28 cellular contexts compared by ENCODE assay signal in the genomic region with DNA sequence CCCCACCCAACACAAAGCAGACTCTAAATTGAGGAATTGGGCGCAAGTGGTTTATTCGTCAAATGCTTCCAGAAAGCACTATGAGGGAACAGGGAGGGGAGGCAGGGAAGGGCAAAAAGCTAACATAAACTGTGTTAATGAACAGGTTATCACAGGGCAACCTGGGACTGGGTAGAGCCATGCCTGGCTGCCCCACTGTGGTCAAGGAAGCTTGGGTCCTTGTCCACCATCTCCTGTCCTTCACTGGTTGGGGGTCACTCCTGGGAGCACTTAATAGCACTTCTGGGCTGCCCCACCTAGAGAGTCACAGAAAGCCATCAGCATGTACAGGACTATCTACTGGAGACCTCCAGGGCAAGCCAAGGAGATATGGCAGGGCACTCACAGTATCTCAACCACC.
"Had no signal": no experiment of that assay in that cellular context is flagged by ENCODE, and none has a peak within 500 bp of the region (broad histone marks: within the 10 kb centered on the region; RNA-seq: fewer than 3 reads in every experiment).

No MANE protein-coding gene starts in this region.

- H3K4me1 Mint-ChIP-seq: stimulated activated naive B cell treated with anti-CD40 and anti-IgM and Interleukin-4, amounts not matched to agents 10 μg/mL and 1 μg/mL and 100 μg/mL, for 72 hours; stimulated activated naive CD8-positive, alpha-beta T cell treated with anti-CD3 and anti-CD28 coated beads, Interleukin-15, amount 100 ng/mL, for 72 hours had no signal

- H3K36me3 Mint-ChIP-seq: stimulated activated naive B cell treated with anti-CD40 and anti-IgM and Interleukin-4, amounts not matched to agents 10 μg/mL and 1 μg/mL and 100 μg/mL, for 72 hours; type B pancreatic cell had no signal

- H3K9me3 ChIP-seq: stomach, suprapubic skin, testis, thoracic aorta, thyroid gland, tibial artery, tibial nerve, transverse colon, upper lobe of left lung, upper lobe of right lung, uterus, vagina had no signal

- H3K4me3 Mint-ChIP-seq: stimulated activated naive B cell treated with anti-CD40 and anti-IgM and Interleukin-4, amounts not matched to agents 10 μg/mL and 1 μg/mL and 100 μg/mL, for 72 hours; stimulated activated naive CD8-positive, alpha-beta T cell treated with anti-CD3 and anti-CD28 coated beads, Interleukin-15, amount 100 ng/mL, for 72 hours; stimulated activated naive CD8-positive, alpha-beta T cell treated with anti-CD3 and anti-CD28 coated beads, Interleukin-15, Interleukin-2, amounts not matched to agents 100 ng/mL and 50 ng/mL, for 24 hours; type B pancreatic cell had no signal

- H3K4me3 ChIP-seq: stomach, suprapubic skin, testis, thoracic aorta, thyroid gland, tibial artery, tibial nerve, transverse colon, upper lobe of left lung, upper lobe of right lung, uterus, vagina had no signal

- H3K27ac Mint-ChIP-seq: stimulated activated naive B cell treated with anti-CD40 and anti-IgM and Interleukin-4, amounts not matched to agents 10 μg/mL and 1 μg/mL and 100 μg/mL, for 72 hours; stimulated activated naive CD8-positive, alpha-beta T cell treated with anti-CD3 and anti-CD28 coated beads, Interleukin-15, Interleukin-2, amounts not matched to agents 100 ng/mL and 50 ng/mL, for 24 hours; type B pancreatic cell had no signal

- FAIRE-seq: urothelium cell line had no signal

- ATAC-seq: stimulated activated naive B cell treated with anti-CD40 and anti-IgM and Interleukin-4, amounts not matched to agents 10 μg/mL and 1 μg/mL and 100 μg/mL, for 72 hours; stimulated activated naive CD8-positive, alpha-beta T cell treated with anti-CD3 and anti-CD28 coated beads, Interleukin-15, amount 100 ng/mL, for 72 hours; stimulated activated naive CD8-positive, alpha-beta T cell treated with anti-CD3 and anti-CD28 coated beads, Interleukin-15, Interleukin-2, amounts not matched to agents 100 U/mL and 50 U/mL, for 24 hours; upper lobe of right lung had no signal

- H3K36me3 ChIP-seq: stomach, suprapubic skin, thoracic aorta, thyroid gland, tibial artery, tibial nerve, transverse colon, upper lobe of left lung, upper lobe of right lung, uterus, vagina had no signal

- H3K9me3 Mint-ChIP-seq: stimulated activated naive B cell treated with anti-CD40 and anti-IgM and Interleukin-4, amounts not matched to agents 10 μg/mL and 1 μg/mL and 100 μg/mL, for 72 hours; stimulated activated naive CD8-positive, alpha-beta T cell treated with anti-CD3 and anti-CD28 coated beads, Interleukin-15, amount 100 ng/mL, for 72 hours; stimulated activated naive CD8-positive, alpha-beta T cell treated with anti-CD3 and anti-CD28 coated beads, Interleukin-15, Interleukin-2, amounts not matched to agents 100 ng/mL and 50 ng/mL, for 24 hours; type B pancreatic cell had no signal

- H3K27me3 Mint-ChIP-seq: stimulated activated naive CD8-positive, alpha-beta T cell treated with anti-CD3 and anti-CD28 coated beads, Interleukin-15, amount 100 ng/mL, for 72 hours had no signal

- H3K27me3 ChIP-seq: testis, thyroid gland, tibial artery, tibial nerve, transverse colon, upper lobe of left lung, upper lobe of right lung, uterus, vagina had no signal

- H3K4me1 ChIP-seq: stomach, suprapubic skin, testis, thyroid gland, tibial artery, tibial nerve, transverse colon, upper lobe of left lung, upper lobe of right lung, uterus, vagina had no signal

- DNase-seq: stimulated activated CD4-positive, alpha-beta T cell treated with anti-CD3 and anti-CD28 coated beads, Interleukin-2, amount 100 ng/mL, for 24 hours; stimulated activated CD4-positive, alpha-beta T cell treated with anti-CD3 and anti-CD28 coated beads, Interleukin-2, amount 100 ng/mL, for 48 hours; stimulated activated CD4-positive, alpha-beta T cell treated with anti-CD3 and anti-CD28 coated beads, Interleukin-4, amount 100 ng/mL, for 1 hour; stimulated activated CD4-positive, alpha-beta T cell treated with anti-CD3 and anti-CD28 coated beads, Interleukin-4, amount 100 ng/mL, for 24 hours; stimulated activated CD4-positive, alpha-beta T cell treated with anti-CD3 and anti-CD28 coated beads, Interleukin-4, amount 100 ng/mL, for 4 hours; stimulated activated CD8-positive, alpha-beta memory T cell treated with anti-CD3 and anti-CD28 coated beads, Interleukin-4, amount 100 ng/mL, for 48 hours; stimulated activated naive B cell treated with anti-CD40 and anti-IgM and Interleukin-4, amounts not matched to agents 10 μg/mL and 1 μg/mL and 100 μg/mL, for 72 hours; stimulated activated naive CD4-positive, alpha-beta T cell; stimulated activated naive CD4-positive, alpha-beta T cell treated with Interleukin-2 at 50 U/mL for 16 hours; stimulated activated naive CD8-positive, alpha-beta T cell treated with anti-CD3 and anti-CD28 coated beads, Interleukin-15, amount 100 ng/mL, for 72 hours; stimulated activated naive CD8-positive, alpha-beta T cell treated with anti-CD3 and anti-CD28 coated beads, Interleukin-15, Interleukin-2, amounts not matched to agents 100 U/mL and 50 U/mL, for 24 hours; stomach; substantia nigra; testis; thyroid gland; tibial artery; transverse colon; trophoblast cell; upper lobe of left lung; upper lobe of right lung; uterus had no signal

- H3K27ac ChIP-seq: stomach, suprapubic skin, testis, thoracic aorta, thyroid gland, tibial artery, tibial nerve, transverse colon, upper lobe of left lung, upper lobe of right lung, uterus, vagina had no signal
